In the genomic region with DNA sequence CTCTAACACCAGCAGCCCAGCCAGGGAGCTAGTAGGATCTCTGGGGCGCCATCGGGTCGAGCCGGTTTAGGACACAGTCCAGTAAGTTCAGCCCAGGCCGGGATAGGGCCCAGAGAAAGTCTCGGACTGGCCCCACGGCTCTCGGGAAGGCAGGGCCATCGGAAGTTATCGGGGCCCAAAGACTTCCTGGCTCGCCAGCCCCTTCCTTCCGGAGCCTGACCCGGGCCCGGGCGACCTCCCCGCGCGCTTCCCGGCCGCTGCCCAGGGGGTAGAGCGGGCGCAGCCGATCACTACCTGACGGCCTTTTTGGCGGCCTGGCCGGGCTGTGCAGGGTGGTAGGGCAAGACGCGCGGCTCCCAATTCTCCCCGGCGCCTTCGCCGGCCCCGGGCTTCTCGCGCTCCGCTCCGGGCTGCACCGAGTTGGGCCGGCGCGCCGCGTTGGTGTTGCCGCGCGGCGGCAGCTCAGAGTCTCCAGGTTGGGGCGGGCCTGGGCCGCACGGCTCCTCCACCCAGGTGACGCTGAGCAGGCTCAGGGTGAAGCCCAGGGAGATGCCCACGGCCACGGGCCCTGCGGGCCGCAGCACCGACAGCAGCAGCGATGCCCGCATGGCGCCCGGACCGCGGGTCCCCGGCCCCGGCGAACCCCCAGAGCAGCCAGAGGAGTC, we compare ENCODE assay signal across 8 cellular contexts. TPM values are rescaled to one million over a fixed set of nuclear protein-coding genes. Genes with fewer than 3 reads are reported as not detected.
DNase-seq lines count a peak whose midpoint lies in the region; ATAC-seq, FAIRE-seq and TF ChIP-seq lines count a peak whose summit lies in the region.

No MANE protein-coding gene starts in this region.

- H3K4me1 Mint-ChIP-seq in central memory CD8-positive, alpha-beta T cell = peaks cover 18% of the 10 kb centered on the region

- POLR2A ChIA-PET in HepG2 (lab: Yijun Ruan, JAX) = interaction anchor here (0.8 to 3.9 kb wide), 14 partner anchors 9 to 156 kb away, joined by 3 to 44 read pairs (median 6); partner anchors contain the start of genes DNPEP, GMPPA, INHA and OBSL1

- FAIRE-seq in HepG2 (lab: Jason Lieb, UNC) = no peak

- no peak for TF ChIP-seq RAD21 in HepG2 (CRISPR knock-in tag; IDR thresholded peaks at IDR 0.05)

- peak overlapping the region; percentile 79 for H3K4me3 ChIP-seq in ACC112 (ENCODE audit: low read depth, low read length)
- H3K4me3 ChIP-seq in GM12875 (ENCODE audit: low read depth, low read length) = peak overlapping the region; percentile 61
- H3K4me3 ChIP-seq in HepG2 (replicated peaks in 1 of 3; ENCODE audit: insufficient read depth in 1 of 3, low read depth in 2 of 3, low read length in 3 of 3) = peak overlapping the region; percentile 87 to 90 (median 89)
- H3K4me3 ChIP-seq in testis = peak overlapping the region; percentile 80 to 86

- H3K27ac Mint-ChIP-seq in central memory CD8-positive, alpha-beta T cell (ENCODE audit: low read depth) = no peak overlapping the region

- H3K4me1 ChIP-seq in ACC112 (ENCODE audit: control insufficient read depth, insufficient read depth, low read length, unreplicated experiment) = peaks cover 8% of the 10 kb centered on the region
- H3K4me1 ChIP-seq in HepG2 (ENCODE audit: insufficient read depth, low read length) = peaks cover 58% of the 10 kb centered on the region
- peaks cover 30% of the 10 kb centered on the region for H3K4me1 ChIP-seq in testis

- no peaks in the 10 kb centered on the region for H3K9me3 Mint-ChIP-seq in central memory CD8-positive, alpha-beta T cell

- H3K4me2 ChIP-seq in HepG2 (ENCODE audit: low read depth, low read length) = peak overlapping the region; percentile 90

- no peak for TF ChIP-seq EP300 in HepG2 (IDR thresholded peaks at IDR 0.05; ENCODE audit: low read depth in 2 of 2, low read length in 2 of 2)
- no peak for TF ChIP-seq EP300 in HepG2 (CRISPR knock-in tag; IDR thresholded peaks at IDR 0.05; ENCODE audit: borderline replicate concordance)

- TF ChIP-seq POLR2A in HepG2 (IDR thresholded peaks at IDR 0.05; ENCODE audit: insufficient read depth in 1 of 2, low read depth in 2 of 2, low read length in 2 of 2) = no peak; a peak in 1 of 4 replicates
- no peak for TF ChIP-seq POLR2A in testis (IDR thresholded peaks at IDR 0.05)

- H3K36me3 ChIP-seq in ACC112 (ENCODE audit: insufficient read depth, low read length) (0 out of 2 replicates have a peak, but pooled peaks cover 8% of the 10 kb centered on the region), HepG2 (replicated peaks in 1 of 2; ENCODE audit: control insufficient read depth in 1 of 2, insufficient read depth in 2 of 2, low read length in 2 of 2) (peaks cover 21 to 30% of the 10 kb centered on the region in 2 experiments), testis (ENCODE audit: low read depth, missing control alignments) (no peaks in the 10 kb centered on the region)

- 0% methylated on average over 7 of the region's 66 CpGs for WGBS in HepG2 (ENCODE audit: low lambda C conversion rate)
- WGBS in testis, 2 donors = 0 to 4% methylated on average over 11 to 28 of the region's 66 CpGs

- H3K36me3 Mint-ChIP-seq in central memory CD8-positive, alpha-beta T cell (ENCODE audit: insufficient read depth) = peaks cover 11% of the 10 kb centered on the region

- H3K27me3 ChIP-seq in ACC112 (ENCODE audit: insufficient read depth, low read length) (no peaks in the 10 kb centered on the region), HepG2 (ENCODE audit: control insufficient read depth in 1 of 2, insufficient read depth in 2 of 2, low read length in 2 of 2) (no peaks in the 10 kb centered on the region; a peak in 1 of 5 replicates), testis (no peaks in the 10 kb centered on the region)

- peak overlapping the region; percentile 84 for H3K9ac ChIP-seq in HepG2 (ENCODE audit: insufficient read depth, low read depth, low read length)

- intact Hi-C loops in HepG2 (cut with micrococcal nuclease; ENCODE audit: unreplicated experiment) (loop anchor here (1.0 kb wide), 3 partner anchors 33 to 146 kb away; partner anchors contain the start of gene STK11IP), testis (cut with DNase I; ENCODE audit: low total_unique reads) (loop anchor here (5.0 kb wide), 1 partner anchor 94 kb away; no protein-coding TSS in a partner anchor)

- H3K4me3 Mint-ChIP-seq in central memory CD8-positive, alpha-beta T cell = peak overlapping the region; percentile 79

- H3K9me3 ChIP-seq in HepG2 (ENCODE audit: low read length) (no peaks in the 10 kb centered on the region), testis (no peaks in the 10 kb centered on the region)

- H4K20me1 ChIP-seq in HepG2 (ENCODE audit: insufficient read depth, low read length) = peaks cover 42% of the 10 kb centered on the region

- CTCF ChIA-PET in HepG2 (lab: Yijun Ruan, JAX; ENCODE audit: low intra/inter-chr PET ratio, low total read pairs) = interaction anchor here (0.8 to 5.3 kb wide), 7 partner anchors 8 to 147 kb away, joined by 3 to 127 read pairs (median 12); partner anchors contain the start of gene STK11IP

- TF ChIP-seq CTCF in GM12875 (IDR thresholded peaks at IDR 0.05; ENCODE audit: borderline replicate concordance, insufficient read depth, low read depth, low read length) (no peak), HepG2 (CRISPR knock-in tag; IDR thresholded peaks at IDR 0.05) (no peak), testis (IDR thresholded peaks at IDR 0.05) (no peak)

- peak overlapping the region; percentile 53 for H3K27ac ChIP-seq in ACC112 (ENCODE audit: low read depth, low read length)
- peak overlapping the region; percentile 82 for H3K27ac ChIP-seq in HepG2 (ENCODE audit: extremely low read length, insufficient read depth, low read length)
- H3K27ac ChIP-seq in testis = peak overlapping the region; percentile 85 to 94

- H3K79me2 ChIP-seq in ACC112 (ENCODE audit: control insufficient read depth, insufficient read depth, low read length, unreplicated experiment) (peaks cover 6% of the 10 kb centered on the region), HepG2 (ENCODE audit: insufficient read depth, low read length) (peaks cover 32% of the 10 kb centered on the region)

- H3K27me3 Mint-ChIP-seq in central memory CD8-positive, alpha-beta T cell = peaks cover 2% of the 10 kb centered on the region

- peak overlapping the region; percentile 58 for H2AFZ ChIP-seq in ACC112 (ENCODE audit: low read length, unreplicated experiment)
- no peak overlapping the region for H2AFZ ChIP-seq in HepG2 (ENCODE audit: low read length)

- in situ Hi-C loops in HepG2 (cut with HindIII; ENCODE audit: extremely low pct_ligation_motif_present, low pct_unique_long_range_greater_than_20kb) = loop anchor here (5.0 kb wide), 1 partner anchor 99 kb away; no protein-coding TSS in a partner anchor

- no TSS peak for BruUV-seq in HepG2 (replicated peaks; lab: Mats Ljungman, UMichigan)

- ATAC-seq in HG02610 (IDR thresholded peaks at IDR 0.05; ENCODE audit: unreplicated experiment) = peak; percentile 36
- ATAC-seq in central memory CD8-positive, alpha-beta T cell (replicated peaks; ENCODE audit: extremely low read depth, poor library complexity, severe bottlenecking) = peak; percentile 41
- ATAC-seq in HepG2 = peak; percentile 48

- DNase-seq in NCI-H2171 (lab: John Stamatoyannopoulos, UW) = peak; percentile 46
- DNase-seq in central memory CD8-positive, alpha-beta T cell (ENCODE audit: low spot score in 2 of 2) = peak in 1 of 2 donors; percentile 13
- peak; percentile 35 for DNase-seq in HepG2 (ENCODE audit: low spot score)
- DNase-seq in testis = peak; percentile 41
- DNase-seq in NCI-H446 (lab: John Stamatoyannopoulos, UW) = no peak

RNA-seq across cellular contexts. Expression of gene CHPF, which starts 0.5 kb away (rescaled TPM):
- 34.7 and 79.6 TPM in 2 replicates for total RNA-seq in HepG2 (2016; rRNA removed; fragmentation: Illumina TruSeq; extraction: Trizol)
- total RNA-seq in HepG2 (2016; cell fraction: cytosol; rRNA removed; fragmentation: Illumina TruSeq; extraction: Trizol; ENCODE audit: low read depth) = 21.6 and 22.1 TPM in 2 replicates
- total RNA-seq in HepG2 (2016; cell fraction: insoluble cytoplasmic fraction; rRNA removed; fragmentation: Illumina TruSeq; extraction: Trizol) = 36.0 and 80.8 TPM in 2 replicates
- total RNA-seq in HepG2 (2016; cell fraction: membrane; rRNA removed; fragmentation: Illumina TruSeq; extraction: Trizol) = 42.0 and 50.0 TPM in 2 replicates
- total RNA-seq in HepG2 (2016; cell fraction: nucleus; rRNA removed; fragmentation: Illumina TruSeq; extraction: Trizol) = 65.5 and 76.8 TPM in 2 replicates
- polyA plus RNA-seq in HepG2 (2011; rRNA removed) = 111 and 171 TPM in 2 replicates
- 120 and 244 TPM in 2 replicates for polyA plus RNA-seq in HepG2 (2011; cell fraction: cytosol; rRNA removed)
- 203 and 211 TPM in 2 replicates for polyA plus RNA-seq in HepG2 (2011; cell fraction: nucleus; rRNA removed)
- polyA plus RNA-seq in HepG2 (2012) = 115 and 161 TPM in 2 replicates
- 21.7 and 22.6 TPM in 2 replicates for polyA plus RNA-seq in HepG2 (2016; cell fraction: cytosol; fragmentation: Illumina TruSeq; extraction: Trizol; ENCODE audit: low read depth)
- 45.9 and 55.3 TPM in 2 replicates for polyA plus RNA-seq in HepG2 (2016; cell fraction: insoluble cytoplasmic fraction; fragmentation: Illumina TruSeq; extraction: Trizol; ENCODE audit: low read depth)
- 40.5 and 41.4 TPM in 2 replicates for polyA plus RNA-seq in HepG2 (2016; cell fraction: membrane; fragmentation: Illumina TruSeq; extraction: Trizol; ENCODE audit: low read depth)
- 139 and 143 TPM in 2 replicates for polyA plus RNA-seq in HepG2 (2016; cell fraction: nucleus; fragmentation: Illumina TruSeq; extraction: Trizol; ENCODE audit: insufficient read depth, low read depth)
- 12.1 and 292 TPM in 2 replicates for polyA minus RNA-seq in HepG2 (2011; rRNA and poly(A)+ RNA removed; ENCODE audit: low replicate concordance)
- 137 and 143 TPM in 2 replicates for polyA minus RNA-seq in HepG2 (2011; cell fraction: cytosol; rRNA and poly(A)+ RNA removed)
- polyA minus RNA-seq in HepG2 (2011; cell fraction: nucleus; rRNA and poly(A)+ RNA removed) = 45.4 and 47.0 TPM in 2 replicates
- total RNA-seq in testis = 100 to 1,000 TPM; 796 to 992 TPM
- polyA plus RNA-seq in testis (ENCODE audit: insufficient read depth, low read depth, low replicate concordance) = 194 TPM

RNA-seq across cellular contexts. Expression of gene TMEM198, which starts 0.8 kb away (rescaled TPM):
- total RNA-seq in HepG2 (2016; rRNA removed; fragmentation: Illumina TruSeq; extraction: Trizol) = 11.6 and 17.3 TPM in 2 replicates
- total RNA-seq in HepG2 (2016; cell fraction: cytosol; rRNA removed; fragmentation: Illumina TruSeq; extraction: Trizol; ENCODE audit: low read depth) = 12.3 and 16.3 TPM in 2 replicates
- 10.7 and 17.8 TPM in 2 replicates for total RNA-seq in HepG2 (2016; cell fraction: insoluble cytoplasmic fraction; rRNA removed; fragmentation: Illumina TruSeq; extraction: Trizol)
- 26.8 and 32.4 TPM in 2 replicates for total RNA-seq in HepG2 (2016; cell fraction: membrane; rRNA removed; fragmentation: Illumina TruSeq; extraction: Trizol)
- 9.3 and 11.7 TPM in 2 replicates for total RNA-seq in HepG2 (2016; cell fraction: nucleus; rRNA removed; fragmentation: Illumina TruSeq; extraction: Trizol)
- polyA plus RNA-seq in HepG2 (2011; rRNA removed) = 23.5 and 40.8 TPM in 2 replicates
- polyA plus RNA-seq in HepG2 (2011; cell fraction: cytosol; rRNA removed) = 43.6 and 52.1 TPM in 2 replicates
- polyA plus RNA-seq in HepG2 (2011; cell fraction: nucleus; rRNA removed) = 61.3 and 68.7 TPM in 2 replicates
- polyA plus RNA-seq in HepG2 (2012) = 41.3 and 49.8 TPM in 2 replicates
- 16.5 and 21.1 TPM in 2 replicates for polyA plus RNA-seq in HepG2 (2016; cell fraction: cytosol; fragmentation: Illumina TruSeq; extraction: Trizol; ENCODE audit: low read depth)
- polyA plus RNA-seq in HepG2 (2016; cell fraction: insoluble cytoplasmic fraction; fragmentation: Illumina TruSeq; extraction: Trizol; ENCODE audit: low read depth) = 12.8 and 14.5 TPM in 2 replicates
- polyA plus RNA-seq in HepG2 (2016; cell fraction: membrane; fragmentation: Illumina TruSeq; extraction: Trizol; ENCODE audit: low read depth) = 27.9 and 28.1 TPM in 2 replicates
- polyA plus RNA-seq in HepG2 (2016; cell fraction: nucleus; fragmentation: Illumina TruSeq; extraction: Trizol; ENCODE audit: insufficient read depth, low read depth) = 17.1 and 19.3 TPM in 2 replicates
- polyA minus RNA-seq in HepG2 (2011; rRNA and poly(A)+ RNA removed; ENCODE audit: low replicate concordance) = 2.1 and 67.2 TPM in 2 replicates
- 26.3 and 28.6 TPM in 2 replicates for polyA minus RNA-seq in HepG2 (2011; cell fraction: cytosol; rRNA and poly(A)+ RNA removed)
- 12.9 and 13.6 TPM in 2 replicates for polyA minus RNA-seq in HepG2 (2011; cell fraction: nucleus; rRNA and poly(A)+ RNA removed)
- total RNA-seq in testis = 10 to 100 TPM; 11.3 to 11.8 TPM
- 7.3 TPM for polyA plus RNA-seq in testis (ENCODE audit: insufficient read depth, low read depth, low replicate concordance)

RNA-seq across cellular contexts. Expression of gene OBSL1, which starts 28.3 kb away (rescaled TPM):
- total RNA-seq in HepG2 (2016; rRNA removed; fragmentation: Illumina TruSeq; extraction: Trizol) (65.4 and 86.7 TPM in 2 replicates), testis (100 to 1,000 TPM; 462 to 507 TPM)
- total RNA-seq in HepG2 (2016; cell fraction: cytosol; rRNA removed; fragmentation: Illumina TruSeq; extraction: Trizol; ENCODE audit: low read depth) = 17.5 and 19.8 TPM in 2 replicates
- 54.2 and 89.3 TPM in 2 replicates for total RNA-seq in HepG2 (2016; cell fraction: insoluble cytoplasmic fraction; rRNA removed; fragmentation: Illumina TruSeq; extraction: Trizol)
- 30.2 and 34.7 TPM in 2 replicates for total RNA-seq in HepG2 (2016; cell fraction: membrane; rRNA removed; fragmentation: Illumina TruSeq; extraction: Trizol)
- 65.9 and 71.3 TPM in 2 replicates for total RNA-seq in HepG2 (2016; cell fraction: nucleus; rRNA removed; fragmentation: Illumina TruSeq; extraction: Trizol)
- polyA plus RNA-seq in HepG2 (2011; rRNA removed) (218 and 229 TPM in 2 replicates), testis (ENCODE audit: insufficient read depth, low read depth, low replicate concordance) (312 TPM)
- polyA plus RNA-seq in HepG2 (2011; cell fraction: cytosol; rRNA removed) = 176 and 256 TPM in 2 replicates
- 886 and 1,174 TPM in 2 replicates for polyA plus RNA-seq in HepG2 (2011; cell fraction: nucleus; rRNA removed)
- 161 and 176 TPM in 2 replicates for polyA plus RNA-seq in HepG2 (2012)
- 10.0 and 11.3 TPM in 2 replicates for polyA plus RNA-seq in HepG2 (2016; cell fraction: cytosol; fragmentation: Illumina TruSeq; extraction: Trizol; ENCODE audit: low read depth)
- polyA plus RNA-seq in HepG2 (2016; cell fraction: insoluble cytoplasmic fraction; fragmentation: Illumina TruSeq; extraction: Trizol; ENCODE audit: low read depth) = 66.1 and 91.2 TPM in 2 replicates
- 22.2 and 25.7 TPM in 2 replicates for polyA plus RNA-seq in HepG2 (2016; cell fraction: membrane; fragmentation: Illumina TruSeq; extraction: Trizol; ENCODE audit: low read depth)
- 147 and 161 TPM in 2 replicates for polyA plus RNA-seq in HepG2 (2016; cell fraction: nucleus; fragmentation: Illumina TruSeq; extraction: Trizol; ENCODE audit: insufficient read depth, low read depth)
- polyA minus RNA-seq in HepG2 (2011; rRNA and poly(A)+ RNA removed; ENCODE audit: low replicate concordance) = 27.0 and 477 TPM in 2 replicates
- 210 and 260 TPM in 2 replicates for polyA minus RNA-seq in HepG2 (2011; cell fraction: cytosol; rRNA and poly(A)+ RNA removed)
- polyA minus RNA-seq in HepG2 (2011; cell fraction: nucleus; rRNA and poly(A)+ RNA removed) = 189 and 199 TPM in 2 replicates

RNA-seq across cellular contexts. Expression of gene ASIC4, which starts 28.8 kb away (rescaled TPM):
- total RNA-seq in HepG2 (2016; rRNA removed; fragmentation: Illumina TruSeq; extraction: Trizol) (not detected in 2 replicates), testis (1 to 10 TPM; 2.0 to 4.6 TPM)
- not detected in 2 replicates for total RNA-seq in HepG2 (2016; cell fraction: cytosol; rRNA removed; fragmentation: Illumina TruSeq; extraction: Trizol; ENCODE audit: low read depth)
- total RNA-seq in HepG2 (2016; cell fraction: insoluble cytoplasmic fraction; rRNA removed; fragmentation: Illumina TruSeq; extraction: Trizol) = not detected in 2 replicates
- total RNA-seq in HepG2 (2016; cell fraction: membrane; rRNA removed; fragmentation: Illumina TruSeq; extraction: Trizol) = not detected in 2 replicates
- not detected in 2 replicates for total RNA-seq in HepG2 (2016; cell fraction: nucleus; rRNA removed; fragmentation: Illumina TruSeq; extraction: Trizol)
- polyA plus RNA-seq in HepG2 (2011; rRNA removed) (0.03 TPM in 2 replicates), testis (ENCODE audit: insufficient read depth, low read depth, low replicate concordance) (1.5 TPM)
- polyA plus RNA-seq in HepG2 (2011; cell fraction: cytosol; rRNA removed) = 0.01 TPM in 1 of 2 replicates, not detected in the other
- polyA plus RNA-seq in HepG2 (2011; cell fraction: nucleus; rRNA removed) = 0.23 and 0.24 TPM in 2 replicates
- not detected in 2 replicates for polyA plus RNA-seq in HepG2 (2012)
- polyA plus RNA-seq in HepG2 (2016; cell fraction: cytosol; fragmentation: Illumina TruSeq; extraction: Trizol; ENCODE audit: low read depth) = not detected in 2 replicates
- not detected in 2 replicates for polyA plus RNA-seq in HepG2 (2016; cell fraction: insoluble cytoplasmic fraction; fragmentation: Illumina TruSeq; extraction: Trizol; ENCODE audit: low read depth)
- polyA plus RNA-seq in HepG2 (2016; cell fraction: membrane; fragmentation: Illumina TruSeq; extraction: Trizol; ENCODE audit: low read depth) = not detected in 2 replicates
- polyA plus RNA-seq in HepG2 (2016; cell fraction: nucleus; fragmentation: Illumina TruSeq; extraction: Trizol; ENCODE audit: insufficient read depth, low read depth) = 0.16 TPM in 1 of 2 replicates, not detected in the other
- polyA minus RNA-seq in HepG2 (2011; rRNA and poly(A)+ RNA removed; ENCODE audit: low replicate concordance) = 0.06 and 0.07 TPM in 2 replicates
- polyA minus RNA-seq in HepG2 (2011; cell fraction: cytosol; rRNA and poly(A)+ RNA removed) = not detected in 2 replicates
- 0.12 and 0.26 TPM in 2 replicates for polyA minus RNA-seq in HepG2 (2011; cell fraction: nucleus; rRNA and poly(A)+ RNA removed)

RNA-seq across cellular contexts. Expression of gene INHA, which starts 29.0 kb away (rescaled TPM):
- 1.9 and 4.1 TPM in 2 replicates for total RNA-seq in HepG2 (2016; rRNA removed; fragmentation: Illumina TruSeq; extraction: Trizol)
- 3.4 and 4.1 TPM in 2 replicates for total RNA-seq in HepG2 (2016; cell fraction: cytosol; rRNA removed; fragmentation: Illumina TruSeq; extraction: Trizol; ENCODE audit: low read depth)
- 2.5 and 3.2 TPM in 2 replicates for total RNA-seq in HepG2 (2016; cell fraction: insoluble cytoplasmic fraction; rRNA removed; fragmentation: Illumina TruSeq; extraction: Trizol)
- 3.4 and 5.3 TPM in 2 replicates for total RNA-seq in HepG2 (2016; cell fraction: membrane; rRNA removed; fragmentation: Illumina TruSeq; extraction: Trizol)
- 2.0 and 3.3 TPM in 2 replicates for total RNA-seq in HepG2 (2016; cell fraction: nucleus; rRNA removed; fragmentation: Illumina TruSeq; extraction: Trizol)
- polyA plus RNA-seq in HepG2 (2011; rRNA removed) = 15.2 and 23.1 TPM in 2 replicates
- 13.0 and 22.2 TPM in 2 replicates for polyA plus RNA-seq in HepG2 (2011; cell fraction: cytosol; rRNA removed)
- 28.4 and 35.0 TPM in 2 replicates for polyA plus RNA-seq in HepG2 (2011; cell fraction: nucleus; rRNA removed)
- polyA plus RNA-seq in HepG2 (2012) = 11.4 and 17.5 TPM in 2 replicates
- polyA plus RNA-seq in HepG2 (2016; cell fraction: cytosol; fragmentation: Illumina TruSeq; extraction: Trizol; ENCODE audit: low read depth) = 3.1 and 3.7 TPM in 2 replicates
- 2.1 TPM in 2 replicates for polyA plus RNA-seq in HepG2 (2016; cell fraction: insoluble cytoplasmic fraction; fragmentation: Illumina TruSeq; extraction: Trizol; ENCODE audit: low read depth)
- polyA plus RNA-seq in HepG2 (2016; cell fraction: membrane; fragmentation: Illumina TruSeq; extraction: Trizol; ENCODE audit: low read depth) = 3.5 and 4.5 TPM in 2 replicates
- polyA plus RNA-seq in HepG2 (2016; cell fraction: nucleus; fragmentation: Illumina TruSeq; extraction: Trizol; ENCODE audit: insufficient read depth, low read depth) = 3.6 and 4.6 TPM in 2 replicates
- polyA minus RNA-seq in HepG2 (2011; rRNA and poly(A)+ RNA removed; ENCODE audit: low replicate concordance) = 1.0 and 25.1 TPM in 2 replicates
- 5.1 and 5.8 TPM in 2 replicates for polyA minus RNA-seq in HepG2 (2011; cell fraction: cytosol; rRNA and poly(A)+ RNA removed)
- 2.3 and 2.6 TPM in 2 replicates for polyA minus RNA-seq in HepG2 (2011; cell fraction: nucleus; rRNA and poly(A)+ RNA removed)
- 100 to 1,000 TPM; 325 to 371 TPM for total RNA-seq in testis
- polyA plus RNA-seq in testis (ENCODE audit: insufficient read depth, low read depth, low replicate concordance) = 265 TPM

Comparison
In these comparisons a context has a peak if more than half of its experiments do, and no peak if none do; other contexts are left out.
1. DNase-seq: peak in NCI-H2171 (single experiment), HepG2 (single experiment) and testis (single experiment); none in NCI-H446 (0 of 2).
2. RNA of gene CHPF, which starts 0.5 kb away (total RNA-seq): 796 to 992 TPM in testis; 21.6 to 80.8 TPM in HepG2; every median in the first group is over 4 times any median in the second.
3. Peak in every context shown above with its lines, with median percentiles within 50 percentile points of each other: H3K27ac ChIP-seq, H3K4me3 ChIP-seq and ATAC-seq.